Comparison of ENCODE assay signal across 23 cellular contexts in the genomic region with DNA sequence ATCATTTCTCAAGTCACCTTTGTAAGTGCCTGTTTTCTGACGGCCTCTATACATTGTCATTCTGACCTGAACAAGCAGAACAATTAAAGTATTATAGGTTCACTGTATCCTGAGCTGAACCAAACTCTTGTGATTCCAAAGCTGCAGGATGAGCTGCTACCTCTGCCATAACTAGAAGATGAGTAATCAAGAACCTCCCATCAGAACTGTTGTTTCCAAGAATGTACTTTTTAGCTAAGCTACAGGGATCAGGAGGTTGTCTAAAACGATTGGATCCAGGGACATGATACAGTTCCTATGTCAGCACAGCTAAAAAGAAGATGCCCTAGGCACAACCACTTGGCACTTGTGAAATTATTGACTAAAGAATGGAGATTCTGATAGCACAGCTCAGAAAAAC.
DNase-seq lines count a peak whose midpoint lies in the region; ATAC-seq and TF ChIP-seq lines count a peak whose summit lies in the region.
"Had no signal": no experiment of that assay in that cellular context is flagged by ENCODE, and none has a peak within 500 bp of the region (broad histone marks: within the 10 kb centered on the region; RNA-seq: fewer than 3 reads in every experiment).

No MANE protein-coding gene starts in this region.

- no peak overlapping the region for H3K9ac ChIP-seq in mesendoderm (ENCODE audit: low read length)

- H3K23ac ChIP-seq in mesendoderm (ENCODE audit: low read length), result no peak overlapping the region

- DNase-seq in Daoy (ENCODE audit: low read depth), result peak; percentile 2
- peak; percentile 35 for DNase-seq in NCI-H69 (lab: John Stamatoyannopoulos, UW)
- peak; percentile 43 for DNase-seq in choroid plexus epithelial cell (ENCODE audit: low read depth)
- DNase-seq in mesendoderm, result peak; percentile 44
- DNase-seq in stimulated activated effector memory CD8-positive, alpha-beta T cell treated with anti-CD3 and anti-CD28 coated beads, Interleukin-12 subunit alpha, Interleukin-12 subunit beta, amount 100 ng/mL, for 72 hours (ENCODE audit: low spot score in 2 of 2), result no peak
- no peak for DNase-seq in progenitor cell of endocrine pancreas (ENCODE audit: low spot score, unreplicated experiment)
- no peak for DNase-seq in ureter (ENCODE audit: low spot score)
- no peak for DNase-seq in activated CD8-positive, alpha-beta memory T cell treated with anti-CD3 and anti-CD28 coated beads, Interleukin-2, amount 50 U/mL, for 4 hours
- DNase-seq: activated CD4-positive, alpha-beta memory T cell treated with anti-CD3 and anti-CD28 coated beads, Interleukin-2, amount 10 ng/mL, durations not matched to agents 7 days and 5 days; activated naive CD4-positive, alpha-beta T cell treated with anti-CD3 and anti-CD28 coated beads for 36 hours; activated T-cell treated with anti-CD3 and anti-CD28 coated beads, Interleukin-2, amount 50 U/mL, for 1 hour; CD4-positive, alpha-beta memory T cell; cortex of kidney; DMS53; KG1; NCI-H1092; NCI-H2107; NCI-H524 treated with DMSO at 0.1 percent for 48 hours; psoas muscle had no signal

- H3K4me3 ChIP-seq in choroid plexus epithelial cell (ENCODE audit: low read depth, low read length) (no peak overlapping the region), mesendoderm (ENCODE audit: low read length) (no peak overlapping the region)
- H3K4me3 ChIP-seq: psoas muscle had no signal

- no peak overlapping the region for H3K4me3 Mint-ChIP-seq in stimulated activated effector memory CD8-positive, alpha-beta T cell treated with anti-CD3 and anti-CD28 coated beads, Interleukin-12 subunit alpha, Interleukin-12 subunit beta, amount 100 ng/mL, for 72 hours
- no peak overlapping the region for H3K4me3 Mint-ChIP-seq in progenitor cell of endocrine pancreas (ENCODE audit: low read depth)
- H3K4me3 Mint-ChIP-seq: activated CD4-positive, alpha-beta memory T cell treated with anti-CD3 and anti-CD28 coated beads, Interleukin-2, amount 10 ng/mL, durations not matched to agents 7 days and 5 days; activated naive CD4-positive, alpha-beta T cell treated with anti-CD3 and anti-CD28 coated beads for 36 hours; CD4-positive, alpha-beta memory T cell; neural crest cell; T-helper 1 cell treated with Interleukin-12 subunit alpha and Interleukin-12 subunit beta and Interleukin-4 antibody, amounts not matched to agents 30 μg/mL and 1 μg/mL, for 36 hours had no signal

- no peak overlapping the region for H2BK5ac ChIP-seq in mesendoderm (ENCODE audit: low read length)

- H3K27me3 Mint-ChIP-seq in progenitor cell of endocrine pancreas, result no peaks in the 10 kb centered on the region
- H3K27me3 Mint-ChIP-seq: activated CD4-positive, alpha-beta memory T cell treated with anti-CD3 and anti-CD28 coated beads, Interleukin-2, amount 10 ng/mL, durations not matched to agents 7 days and 5 days; CD4-positive, alpha-beta memory T cell had no signal

- H3K27me3 ChIP-seq in mesendoderm (ENCODE audit: insufficient read depth, low read length, poor library complexity), result no peaks in the 10 kb centered on the region

- H2AK5ac ChIP-seq in mesendoderm (ENCODE audit: low read length), result no peak overlapping the region

- H2BK15ac ChIP-seq in mesendoderm (replicated peaks; ENCODE audit: low read depth), result no peak overlapping the region

- TF ChIP-seq CTCF in choroid plexus epithelial cell (conservative IDR thresholded peaks at IDR 0.05; ENCODE audit: low read depth, low read length) (no peak), progenitor cell of endocrine pancreas (IDR thresholded peaks at IDR 0.05; ENCODE audit: unreplicated experiment) (no peak)

- no peaks in the 10 kb centered on the region for H3K36me3 ChIP-seq in mesendoderm (ENCODE audit: control insufficient read depth, insufficient read depth, low read length)

- no peaks in the 10 kb centered on the region for H3K79me1 ChIP-seq in mesendoderm (ENCODE audit: low read length)

- H3K18ac ChIP-seq in mesendoderm (ENCODE audit: low read length), result peak overlapping the region; percentile 39

- H3K4me1 ChIP-seq in mesendoderm (ENCODE audit: control insufficient read depth, low read depth, low read length), result no peaks in the 10 kb centered on the region
- H3K4me1 ChIP-seq: psoas muscle had no signal

- H4K8ac ChIP-seq in mesendoderm (ENCODE audit: low read depth, low read length), result no peak overlapping the region

- ATAC-seq in stimulated activated effector memory CD8-positive, alpha-beta T cell treated with anti-CD3 and anti-CD28 coated beads, Interleukin-12 subunit alpha, Interleukin-12 subunit beta, amount 100 ng/mL, for 72 hours, result no peak
- ATAC-seq: psoas muscle, Right ventricle myocardium inferior had no signal

- H3K4ac ChIP-seq in mesendoderm (ENCODE audit: low read depth, low read length), result no peak overlapping the region

- H3K9me3 Mint-ChIP-seq in stimulated activated effector memory CD8-positive, alpha-beta T cell treated with anti-CD3 and anti-CD28 coated beads, Interleukin-12 subunit alpha, Interleukin-12 subunit beta, amount 100 ng/mL, for 72 hours, result no peaks in the 10 kb centered on the region
- H3K9me3 Mint-ChIP-seq in progenitor cell of endocrine pancreas (ENCODE audit: low read depth), result no peaks in the 10 kb centered on the region
- H3K9me3 Mint-ChIP-seq: activated CD4-positive, alpha-beta memory T cell treated with anti-CD3 and anti-CD28 coated beads, Interleukin-2, amount 10 ng/mL, durations not matched to agents 7 days and 5 days; activated naive CD4-positive, alpha-beta T cell treated with anti-CD3 and anti-CD28 coated beads for 36 hours; CD4-positive, alpha-beta memory T cell; neural crest cell; T-helper 1 cell treated with Interleukin-12 subunit alpha and Interleukin-12 subunit beta and Interleukin-4 antibody, amounts not matched to agents 30 μg/mL and 1 μg/mL, for 36 hours had no signal

- H3K56ac ChIP-seq in mesendoderm (ENCODE audit: low read length), result no peak overlapping the region

- WGBS in mesendoderm (ENCODE audit: extremely low coverage, insufficient coverage, low lambda C conversion rate), result no CpG with 5 or more reads among the region's 2 CpGs

- H4K5ac ChIP-seq in mesendoderm (ENCODE audit: low read length), result no peak overlapping the region

- H3K4me1 Mint-ChIP-seq in stimulated activated effector memory CD8-positive, alpha-beta T cell treated with anti-CD3 and anti-CD28 coated beads, Interleukin-12 subunit alpha, Interleukin-12 subunit beta, amount 100 ng/mL, for 72 hours, result no peaks in the 10 kb centered on the region
- no peaks in the 10 kb centered on the region for H3K4me1 Mint-ChIP-seq in progenitor cell of endocrine pancreas (ENCODE audit: low read depth)
- H3K4me1 Mint-ChIP-seq: activated CD4-positive, alpha-beta memory T cell treated with anti-CD3 and anti-CD28 coated beads, Interleukin-2, amount 10 ng/mL, durations not matched to agents 7 days and 5 days; CD4-positive, alpha-beta memory T cell; neural crest cell had no signal

- no peaks in the 10 kb centered on the region for H3K36me3 Mint-ChIP-seq in stimulated activated effector memory CD8-positive, alpha-beta T cell treated with anti-CD3 and anti-CD28 coated beads, Interleukin-12 subunit alpha, Interleukin-12 subunit beta, amount 100 ng/mL, for 72 hours
- no peaks in the 10 kb centered on the region for H3K36me3 Mint-ChIP-seq in progenitor cell of endocrine pancreas (ENCODE audit: insufficient read depth)
- H3K36me3 Mint-ChIP-seq: CD4-positive, alpha-beta memory T cell had no signal

- H3K27ac ChIP-seq in mesendoderm (ENCODE audit: low read depth, low read length), result no peak overlapping the region
- H3K27ac ChIP-seq: psoas muscle, VCaP had no signal

- no peak overlapping the region for H3K27ac Mint-ChIP-seq in stimulated activated effector memory CD8-positive, alpha-beta T cell treated with anti-CD3 and anti-CD28 coated beads, Interleukin-12 subunit alpha, Interleukin-12 subunit beta, amount 100 ng/mL, for 72 hours
- no peak overlapping the region for H3K27ac Mint-ChIP-seq in progenitor cell of endocrine pancreas
- H3K27ac Mint-ChIP-seq: activated CD4-positive, alpha-beta memory T cell treated with anti-CD3 and anti-CD28 coated beads, Interleukin-2, amount 10 ng/mL, durations not matched to agents 7 days and 5 days; activated naive CD4-positive, alpha-beta T cell treated with anti-CD3 and anti-CD28 coated beads for 36 hours; CD4-positive, alpha-beta memory T cell; T-helper 1 cell treated with Interleukin-12 subunit alpha and Interleukin-12 subunit beta and Interleukin-4 antibody, amounts not matched to agents 30 μg/mL and 1 μg/mL, for 36 hours had no signal

- H3K79me2 ChIP-seq in mesendoderm (ENCODE audit: control insufficient read depth, insufficient read depth, low read length), result no peaks in the 10 kb centered on the region

- no peak overlapping the region for H3K4me2 ChIP-seq in mesendoderm (ENCODE audit: low read length)

- no peak overlapping the region for H2BK120ac ChIP-seq in mesendoderm (ENCODE audit: low read depth, low read length)

Comparison
In these comparisons a context has a peak if more than half of its experiments do, and no peak if none do; other contexts are left out.
1. DNase-seq: peak in Daoy (single experiment), NCI-H69 (single experiment), choroid plexus epithelial cell (single experiment) and mesendoderm (single experiment); none in stimulated activated effector memory CD8-positive, alpha-beta T cell treated with anti-CD3 and anti-CD28 coated beads, Interleukin-12 subunit alpha, Interleukin-12 subunit beta, amount 100 ng/mL, for 72 hours (0 of 2), progenitor cell of endocrine pancreas (single experiment), ureter (single experiment) and activated CD8-positive, alpha-beta memory T cell treated with anti-CD3 and anti-CD28 coated beads, Interleukin-2, amount 50 U/mL, for 4 hours (single experiment).